23 cellular contexts compared by ENCODE assay signal in the genomic region with DNA sequence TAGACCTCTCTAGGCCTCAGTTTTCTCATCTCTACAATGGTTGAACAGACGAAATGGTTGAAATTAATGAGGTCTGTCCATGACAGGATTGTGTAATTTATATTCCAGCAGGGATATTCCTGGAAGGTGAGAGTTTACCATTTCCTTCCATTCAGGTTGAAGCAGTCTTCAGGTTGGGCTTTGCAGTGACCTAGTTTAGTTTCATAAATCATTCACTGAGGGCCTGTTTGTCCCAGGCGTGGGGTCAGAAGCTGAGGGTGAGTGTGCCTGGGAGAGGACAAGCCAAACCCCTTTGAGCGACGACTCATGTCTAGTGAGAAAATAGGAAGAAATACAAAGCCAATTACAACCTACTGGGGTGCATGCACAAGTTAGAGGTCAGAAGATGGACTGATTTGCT. TPM values are rescaled to one million over a fixed set of nuclear protein-coding genes. Genes with fewer than 3 reads are reported as not detected.
A peak's percentile ranks its signal among the peaks of the same experiment; 100 is the strongest.
DNase-seq lines count a peak whose midpoint lies in the region; ATAC-seq, FAIRE-seq and TF ChIP-seq lines count a peak whose summit lies in the region.
"Had no signal": no experiment of that assay in that cellular context is flagged by ENCODE, and none has a peak within 500 bp of the region (broad histone marks: within the 10 kb centered on the region; RNA-seq: fewer than 3 reads in every experiment).

No MANE protein-coding gene starts in this region.

- H3K4me3 ChIP-seq in HEK293 (ENCODE audit: low read depth, low read length) = no peak overlapping the region
- H3K4me3 ChIP-seq: K562 had no signal

- peak; percentile 35 for FAIRE-seq in RCC 7860 (lab: Jason Lieb, UNC)
- FAIRE-seq: A204.1, GM19239, H1, K562 had no signal

- H3K9me3 ChIP-seq in HEK293 (ENCODE audit: control insufficient read depth, insufficient read depth, low read depth, low read length) = no peaks in the 10 kb centered on the region
- H3K9me3 ChIP-seq: BE2C, Caco-2 had no signal

- no peaks in the 10 kb centered on the region for H3K36me3 ChIP-seq in HEK293 (ENCODE audit: control insufficient read depth in 2 of 2, insufficient read depth in 1 of 2, low read length in 2 of 2)
- H3K36me3 ChIP-seq: BE2C had no signal

- POLR2A ChIA-PET in HEK293 (lab: Yijun Ruan, JAX) = no interaction called here

- H3K4me1 ChIP-seq in HEK293 (ENCODE audit: control insufficient read depth, insufficient read depth, low read length) = no peaks in the 10 kb centered on the region
- H3K4me1 ChIP-seq: BE2C, Caco-2 had no signal

- DNase-seq in RCC 7860 (ENCODE audit: low spot score) = peak; percentile 24
- DNase-seq in kidney glomerular epithelial cell (lab: John Stamatoyannopoulos, UW) = peak; percentile 6
- peak; percentile 35 for DNase-seq in mucosa of gallbladder (ENCODE audit: low spot score)
- DNase-seq in NCI-H526 (lab: John Stamatoyannopoulos, UW) = no peak
- DNase-seq in NCI-H146 treated with DMSO at 0.1 percent for 48 hours (lab: John Stamatoyannopoulos, UW; ENCODE audit: unreplicated experiment) = no peak
- DNase-seq in foreskin melanocyte = no peak
- DNase-seq: ACHN; BE2C; C1 segment of cervical spinal cord; Caco-2; CD4-positive, CD25-positive, alpha-beta regulatory T cell; DMS153; DMS79; GF-D8; H9; IMR-90 had no signal

- no peak for ATAC-seq in GM18873 (IDR thresholded peaks at IDR 0.05; ENCODE audit: low FRiP score, unreplicated experiment)
- ATAC-seq: K562 had no signal

- no peak overlapping the region for H3K27ac ChIP-seq in HEK293 (ENCODE audit: extremely low read depth, low read depth, low read length)
- H3K27ac ChIP-seq: HL-60 had no signal

- CTCF ChIA-PET in HEK293 (lab: Yijun Ruan, JAX) = no interaction called here

- no peak for TF ChIP-seq CTCF in HEK293 (tag by site-specific recombination; IDR thresholded peaks at IDR 0.05)

TF ChIP-seq in HEK293, 187 proteins besides CTCF, POLR2A, EP300 and RAD21:
- TF ChIP-seq KLF10 (tag by site-specific recombination; IDR thresholded peaks at IDR 0.05) = no peak
- TF ChIP-seq ZNF449 (tag by site-specific recombination; IDR thresholded peaks at IDR 0.05) = peak; percentile 65; the same call in 1 of the 2 replicates

RNA-seq across cellular contexts. Expression of gene CACNA2D3, which starts 57.2 kb away (rescaled TPM):
- 4.7 TPM for total RNA-seq in mucosa of gallbladder
- total RNA-seq: Caco-2; CD4-positive, CD25-positive, alpha-beta regulatory T cell; K562 had no signal

Comparison
In these comparisons a context has a peak if more than half of its experiments do, and no peak if none do; other contexts are left out.
1. DNase-seq: peak in RCC 7860 (single experiment), kidney glomerular epithelial cell (single experiment) and mucosa of gallbladder (single experiment); none in NCI-H526 (0 of 2), NCI-H146 treated with DMSO at 0.1 percent for 48 hours (single experiment) and foreskin melanocyte (single experiment).